ENCODE assay signal across 17 cellular contexts in genomic region chr16:24738895-24739294, GRCh38. TPM values are rescaled to one million over a fixed set of nuclear protein-coding genes. Genes with fewer than 3 reads are reported as not detected.
DNase-seq lines count a peak whose midpoint lies in the region; ATAC-seq and TF ChIP-seq lines count a peak whose summit lies in the region.
"Had no signal": no experiment of that assay in that cellular context is flagged by ENCODE, and none has a peak within 500 bp of the region (broad histone marks: within the 10 kb centered on the region; RNA-seq: fewer than 3 reads in every experiment).

No MANE protein-coding gene starts in this region.

- intact Hi-C loops in adrenal gland (cut with DNase I): no loop called here
- intact Hi-C loops in tibial artery (cut with DNase I; ENCODE audit: low total_unique reads): no loop called here
- intact Hi-C loops in MCF 10A (cut with micrococcal nuclease): no loop called here

- H3K36me3 ChIP-seq in adrenal gland (replicated peaks in 1 of 2) (no peaks in the 10 kb centered on the region), tibial artery (peaks cover 0 to 1% (median 0%) of the 10 kb centered on the region in 3 donors)

- H3K9me3 ChIP-seq in adrenal gland (replicated peaks in 1 of 3) (no peaks in the 10 kb centered on the region), tibial artery (no peaks in the 10 kb centered on the region)
- H3K9me3 ChIP-seq: BLaER1 treated with 17β-estradiol and CSF1 and Interleukin-3, amounts not matched to agents 10 nM and 100 nM had no signal

- TF ChIP-seq CTCF in adrenal gland (IDR thresholded peaks at IDR 0.05) (no peak), tibial artery (IDR thresholded peaks at IDR 0.05) (no peak), MCF 10A (IDR thresholded peaks at IDR 0.05; ENCODE audit: unreplicated experiment) (no peak)

- H3K27me3 Mint-ChIP-seq in activated naive CD8-positive, alpha-beta T cell: no peaks in the 10 kb centered on the region
- H3K27me3 Mint-ChIP-seq in activated naive CD8-positive, alpha-beta T cell treated with anti-CD3 and anti-CD28 coated beads, Interleukin-2, amount 50 U/mL, for 24 hours: no peaks in the 10 kb centered on the region
- H3K27me3 Mint-ChIP-seq in memory B cell: no peaks in the 10 kb centered on the region
- no peaks in the 10 kb centered on the region for H3K27me3 Mint-ChIP-seq in MCF 10A (ENCODE audit: insufficient read depth, unreplicated experiment)

- no peak overlapping the region for H3K4me3 ChIP-seq in adrenal gland
- no peak overlapping the region for H3K4me3 ChIP-seq in tibial artery
- H3K4me3 ChIP-seq: BLaER1 treated with 17β-estradiol and CSF1 and Interleukin-3, amounts not matched to agents 10 nM and 100 nM had no signal

- DNase-seq in activated naive CD8-positive, alpha-beta T cell treated with anti-CD3 and anti-CD28 coated beads, Interleukin-2, amount 50 U/mL, for 24 hours: no peak
- DNase-seq in adrenal gland: no peak
- no peak for DNase-seq in memory B cell (ENCODE audit: low spot score in 2 of 2)
- DNase-seq in tibial artery: no peak
- no peak for DNase-seq in DMS114 treated with DMSO at 0.1 percent for 48 hours (lab: John Stamatoyannopoulos, UW; ENCODE audit: unreplicated experiment)
- no peak for DNase-seq in SHP77 (lab: John Stamatoyannopoulos, UW)
- no peak for DNase-seq in MCF 10A (ENCODE audit: unreplicated experiment)
- DNase-seq: 8988T, COR-L47, NCI-H1105 treated with DMSO at 0.1 percent for 48 hours, NCI-H187 treated with DMSO at 0.1 percent for 48 hours, NCI-H2171 treated with DMSO at 0.1 percent for 48 hours, NCI-H82, SIG-M5 had no signal

- peaks cover 6% of the 10 kb centered on the region for H3K36me3 Mint-ChIP-seq in activated naive CD8-positive, alpha-beta T cell
- peaks cover 24% of the 10 kb centered on the region for H3K36me3 Mint-ChIP-seq in activated naive CD8-positive, alpha-beta T cell treated with anti-CD3 and anti-CD28 coated beads, Interleukin-2, amount 50 U/mL, for 24 hours (ENCODE audit: low read depth)
- peaks cover 22% of the 10 kb centered on the region for H3K36me3 Mint-ChIP-seq in memory B cell
- peaks cover 46% of the 10 kb centered on the region for H3K36me3 Mint-ChIP-seq in MCF 10A (ENCODE audit: insufficient read depth, unreplicated experiment)

- CTCF ChIA-PET in MCF 10A (lab: Yijun Ruan, JAX): interaction anchor here (0.6 to 1.4 kb wide), 3 partner anchors 8 to 18 kb away, joined by 3 to 4 read pairs (median 3); no protein-coding TSS in a partner anchor

- BruUV-seq in MCF 10A (replicated peaks; lab: Mats Ljungman, UMichigan): no TSS peak

- H3K4me1 Mint-ChIP-seq in activated naive CD8-positive, alpha-beta T cell (ENCODE audit: low read depth): peaks cover 92% of the 10 kb centered on the region
- H3K4me1 Mint-ChIP-seq in activated naive CD8-positive, alpha-beta T cell treated with anti-CD3 and anti-CD28 coated beads, Interleukin-2, amount 50 U/mL, for 24 hours: peaks cover 88% of the 10 kb centered on the region
- H3K4me1 Mint-ChIP-seq in memory B cell (peaks cover 59% of the 10 kb centered on the region), MCF 10A (ENCODE audit: insufficient read depth, unreplicated experiment) (peaks cover 41% of the 10 kb centered on the region)

- no peak for TF ChIP-seq POLR2A in adrenal gland (IDR thresholded peaks at IDR 0.05)

- H3K4me1 ChIP-seq in adrenal gland (replicated peaks in 1 of 2): peaks cover 47 to 100% of the 10 kb centered on the region in 2 donors
- peaks cover 0 to 99% (median 42%) of the 10 kb centered on the region in 4 donors for H3K4me1 ChIP-seq in tibial artery

- no peaks in the 10 kb centered on the region for H3K27me3 ChIP-seq in adrenal gland
- no peaks in the 10 kb centered on the region for H3K27me3 ChIP-seq in tibial artery
- H3K27me3 ChIP-seq: BLaER1 treated with 17β-estradiol and CSF1 and Interleukin-3, amounts not matched to agents 10 nM and 100 nM had no signal

- no peak overlapping the region for H3K27ac Mint-ChIP-seq in activated naive CD8-positive, alpha-beta T cell
- H3K27ac Mint-ChIP-seq in activated naive CD8-positive, alpha-beta T cell treated with anti-CD3 and anti-CD28 coated beads, Interleukin-2, amount 50 U/mL, for 24 hours: no peak overlapping the region
- peak overlapping the region; percentile 45 for H3K27ac Mint-ChIP-seq in memory B cell
- H3K27ac Mint-ChIP-seq in MCF 10A (ENCODE audit: low read depth, unreplicated experiment): no peak overlapping the region

- POLR2A ChIA-PET in MCF 10A (lab: Yijun Ruan, JAX): interaction anchor here (1.1 to 1.8 kb wide), 2 partner anchors 9 to 10 kb away, joined by 3 to 5 read pairs; no protein-coding TSS in a partner anchor

- peak overlapping the region; percentile 42 for H3K4me3 Mint-ChIP-seq in activated naive CD8-positive, alpha-beta T cell
- no peak overlapping the region for H3K4me3 Mint-ChIP-seq in activated naive CD8-positive, alpha-beta T cell treated with anti-CD3 and anti-CD28 coated beads, Interleukin-2, amount 50 U/mL, for 24 hours
- H3K4me3 Mint-ChIP-seq in memory B cell: no peak overlapping the region
- no peak overlapping the region for H3K4me3 Mint-ChIP-seq in MCF 10A (ENCODE audit: unreplicated experiment)

- ATAC-seq in activated naive CD8-positive, alpha-beta T cell treated with anti-CD3 and anti-CD28 coated beads, Interleukin-2, amount 50 U/mL, for 24 hours: no peak
- peak; percentile 77 for ATAC-seq in memory B cell (ENCODE audit: low read depth)
- ATAC-seq: HCT116 had no signal

- 78 to 93% (median 84%) methylated on average over 3 of the region's 3 CpGs for WGBS in adrenal gland, 4 donors

- peak overlapping the region in 3 of 5 donors; percentile 45 to 69 (median 68) for H3K27ac ChIP-seq in adrenal gland
- peak overlapping the region; percentile 48 to 66 for H3K27ac ChIP-seq in tibial artery
- H3K27ac ChIP-seq: BLaER1 treated with 17β-estradiol and CSF1 and Interleukin-3, amounts not matched to agents 10 nM and 100 nM had no signal

- H3K9me3 Mint-ChIP-seq in activated naive CD8-positive, alpha-beta T cell (ENCODE audit: low read depth): no peaks in the 10 kb centered on the region
- H3K9me3 Mint-ChIP-seq in activated naive CD8-positive, alpha-beta T cell treated with anti-CD3 and anti-CD28 coated beads, Interleukin-2, amount 50 U/mL, for 24 hours: no peaks in the 10 kb centered on the region
- H3K9me3 Mint-ChIP-seq in memory B cell: no peaks in the 10 kb centered on the region
- no peaks in the 10 kb centered on the region for H3K9me3 Mint-ChIP-seq in MCF 10A (ENCODE audit: unreplicated experiment)

RNA-seq across cellular contexts. Expression of gene TNRC6A, which starts 9.4 kb away (rescaled TPM):
- total RNA-seq in adrenal gland (10 to 100 TPM; 32.0 to 83.3 (median 54.0) TPM), MCF 10A (2022) (41.6 and 50.3 TPM in 2 replicates)
- polyA plus RNA-seq in adrenal gland: 10 to 100 TPM; 38.7 to 69.3 (median 42.3) TPM
